ENCODE assay signal across 9 cellular contexts in genomic region chr15:84725001-84725491, GRCh38. TPM values are rescaled to one million over a fixed set of nuclear protein-coding genes. Genes with fewer than 3 reads are reported as not detected.
A peak's percentile ranks its signal among the peaks of the same experiment; 100 is the strongest.
DNase-seq lines count a peak whose midpoint lies in the region; ATAC-seq and TF ChIP-seq lines count a peak whose summit lies in the region.
"Had no signal": no experiment of that assay in that cellular context is flagged by ENCODE, and none has a peak within 500 bp of the region (broad histone marks: within the 10 kb centered on the region; RNA-seq: fewer than 3 reads in every experiment).

No MANE protein-coding gene starts in this region.

- H3K4me2 ChIP-seq in mammary epithelial cell (ENCODE audit: insufficient read depth, low read depth, low read length) = peak overlapping the region; percentile 44
- H3K4me2 ChIP-seq in OCI-LY7 (ENCODE audit: low read length) = peak overlapping the region; percentile 65

- H3K27me3 ChIP-seq in mammary epithelial cell (ENCODE audit: insufficient read depth, low read length) = no peaks in the 10 kb centered on the region
- H3K27me3 ChIP-seq in breast epithelium = no peaks in the 10 kb centered on the region
- H3K27me3 ChIP-seq in psoas muscle (ENCODE audit: insufficient read depth in 3 of 3, low read length in 2 of 3) = no peaks in the 10 kb centered on the region

- H3K27ac ChIP-seq in mammary epithelial cell (ENCODE audit: insufficient read depth, low read depth, low read length) (peak overlapping the region; percentile 11), breast epithelium (peak overlapping the region in 1 of 2 donors; percentile 52), OCI-LY7 (ENCODE audit: low read depth, low read length, poor library complexity, severe bottlenecking) (peak overlapping the region; percentile 85), psoas muscle (peak overlapping the region; percentile 8)
- H3K27ac ChIP-seq: VCaP had no signal

- peaks cover 14% of the 10 kb centered on the region for H3K4me1 Mint-ChIP-seq in endothelial cell (ENCODE audit: unreplicated experiment)

- no peak for TF ChIP-seq POLR2A in breast epithelium (IDR thresholded peaks at IDR 0.05)

- H3K4me3 ChIP-seq in mammary epithelial cell (replicated peaks in 1 of 3; ENCODE audit: insufficient read depth in 1 of 3, low read depth in 2 of 3, low read length in 3 of 3) (no peak overlapping the region), breast epithelium (no peak overlapping the region), OCI-LY7 (ENCODE audit: low read depth, low read length, poor library complexity, severe bottlenecking) (peak overlapping the region; percentile 8), psoas muscle (no peak overlapping the region)

- dilution Hi-C loops in mammary epithelial cell (cut with HindIII; ENCODE audit: low sequenced_read_pairs) = no loop called here

- peak overlapping the region; percentile 62 for H3K27ac Mint-ChIP-seq in endothelial cell (ENCODE audit: unreplicated experiment)

- H3K36me3 ChIP-seq in mammary epithelial cell (ENCODE audit: insufficient read depth, low read length) (no peaks in the 10 kb centered on the region), breast epithelium (no peaks in the 10 kb centered on the region), OCI-LY7 (ENCODE audit: insufficient read depth, low read length) (no peaks in the 10 kb centered on the region), psoas muscle (ENCODE audit: insufficient read depth in 1 of 2, low read depth in 1 of 2) (no peaks in the 10 kb centered on the region)

- POLR2A ChIA-PET in OCI-LY7 (lab: Charles Lee) = interaction anchor here (0.6 to 4.2 kb wide), 7 partner anchors 8 to 263 kb away, joined by 3 to 26 read pairs (median 4); partner anchors contain the start of gene SEC11A

- CTCF ChIA-PET in mammary epithelial cell (lab: Charles Lee; ENCODE audit: low non-redundant PET) (no interaction called here), OCI-LY7 (lab: Charles Lee; ENCODE audit: unreplicated experiment) (interaction anchor here (0.6 to 1.0 kb wide), 2 partner anchors 9 to 10 kb away, joined by 3 to 5 read pairs; partner anchors contain the start of gene SEC11A)

- H3K4me3 Mint-ChIP-seq in endothelial cell (ENCODE audit: unreplicated experiment) = peak overlapping the region; percentile 68

- in situ Hi-C loops in mammary epithelial cell (cut with MboI; ENCODE audit: low sequenced_read_pairs in 2 of 2) = no loop called here

- H3K79me2 ChIP-seq in mammary epithelial cell (ENCODE audit: insufficient read depth, low read length) = no peaks in the 10 kb centered on the region
- H3K79me2 ChIP-seq in OCI-LY7 (ENCODE audit: insufficient read depth, low read depth, low read length) = no peaks in the 10 kb centered on the region

- H2AFZ ChIP-seq in mammary epithelial cell (ENCODE audit: low read depth, low read length) (peak overlapping the region; percentile 93), OCI-LY7 (ENCODE audit: low read length) (peak overlapping the region; percentile 47; the same call in 1 of the 2 replicates)

- DNase-seq in mammary epithelial cell = peak; percentile 41
- no peak for DNase-seq in breast epithelium (ENCODE audit: low spot score in 2 of 2)
- DNase-seq in OCI-LY7 (ENCODE audit: low spot score) = peak; percentile 80
- no peak for DNase-seq in endothelial cell (ENCODE audit: low spot score)
- no peak for DNase-seq in psoas muscle
- no peak for DNase-seq in glomerular visceral epithelial cell (ENCODE audit: extremely low spot score)
- no peak for DNase-seq in DMS153 treated with DMSO at 0.1 percent for 48 hours (lab: John Stamatoyannopoulos, UW; ENCODE audit: unreplicated experiment)

- H4K20me1 ChIP-seq in mammary epithelial cell (ENCODE audit: insufficient read depth, low read length) (no peaks in the 10 kb centered on the region), OCI-LY7 (ENCODE audit: insufficient read depth, low read length) (no peaks in the 10 kb centered on the region)

- H3K9me3 ChIP-seq in mammary epithelial cell (replicated peaks; ENCODE audit: insufficient read depth, low read length) (no peaks in the 10 kb centered on the region), breast epithelium (no peaks in the 10 kb centered on the region), OCI-LY7 (ENCODE audit: low read length) (no peaks in the 10 kb centered on the region), psoas muscle (no peaks in the 10 kb centered on the region)

- no peaks in the 10 kb centered on the region for H3K9me3 Mint-ChIP-seq in endothelial cell (ENCODE audit: unreplicated experiment)

- BruUV-seq in mammary epithelial cell (replicated peaks; lab: Mats Ljungman, UMichigan) = no TSS peak
- no TSS peak for BruUV-seq in OCI-LY7 (replicated peaks; lab: Mats Ljungman, UMichigan)

- no peaks in the 10 kb centered on the region for H3K9me2 ChIP-seq in OCI-LY7 (ENCODE audit: insufficient read depth, low read length)

- WGBS in mammary epithelial cell (ENCODE audit: low coverage, missing lambda C conversion rate) = 0% methylated on average over 1 of the region's 1 CpG
- WGBS in psoas muscle, 3 donors = 37 to 48% (median 42%) methylated on average over 1 of the region's 1 CpG

- H3K9ac ChIP-seq in mammary epithelial cell (ENCODE audit: insufficient read depth, low read length) = no peak overlapping the region

- intact Hi-C loops in mammary epithelial cell (cut with micrococcal nuclease) = no loop called here
- intact Hi-C loops in breast epithelium (cut with DNase I; ENCODE audit: low total_unique reads) = no loop called here
- intact Hi-C loops in OCI-LY7 (cut with micrococcal nuclease; ENCODE audit: unreplicated experiment) = loop anchor here (1.0 kb wide), 1 partner anchor 10 kb away; no protein-coding TSS in a partner anchor
- intact Hi-C loops in psoas muscle (cut with DNase I) = no loop called here

- no peaks in the 10 kb centered on the region for H3K27me3 Mint-ChIP-seq in endothelial cell (ENCODE audit: unreplicated experiment)

- no peaks in the 10 kb centered on the region for H3K36me3 Mint-ChIP-seq in endothelial cell (ENCODE audit: low read depth, unreplicated experiment)

- peak in 2 of 4 donors; percentile 48 to 60 for ATAC-seq in psoas muscle
- ATAC-seq in HG02970 (IDR thresholded peaks at IDR 0.05; ENCODE audit: low FRiP score, unreplicated experiment) = no peak

- TF ChIP-seq CTCF in mammary epithelial cell (conservative IDR thresholded peaks at IDR 0.05 in 1 of 2, IDR thresholded peaks at IDR 0.05 in 1 of 2; ENCODE audit: extremely low read depth in 1 of 2, insufficient read depth in 1 of 2, low read depth in 1 of 2, low read length in 2 of 2) = no peak
- TF ChIP-seq CTCF in breast epithelium (IDR thresholded peaks at IDR 0.05) = no peak
- no peak for TF ChIP-seq CTCF in OCI-LY7 (conservative IDR thresholded peaks at IDR 0.05; ENCODE audit: low read length)
- no peak for TF ChIP-seq CTCF in endothelial cell (IDR thresholded peaks at IDR 0.05; ENCODE audit: unreplicated experiment)
- TF ChIP-seq CTCF in psoas muscle (IDR thresholded peaks at IDR 0.05) = no peak

- peaks cover 15% of the 10 kb centered on the region for H3K4me1 ChIP-seq in mammary epithelial cell (ENCODE audit: insufficient read depth, low read length)
- no peaks in the 10 kb centered on the region for H3K4me1 ChIP-seq in breast epithelium
- peaks cover 58% of the 10 kb centered on the region for H3K4me1 ChIP-seq in OCI-LY7 (ENCODE audit: insufficient read depth, low read length, poor library complexity, severe bottlenecking)
- H3K4me1 ChIP-seq in psoas muscle = no peaks in the 10 kb centered on the region

RNA-seq across cellular contexts. Expression of gene SEC11A, which starts 9.1 kb away (rescaled TPM):
- total RNA-seq in mammary epithelial cell (100 to 1,000 TPM; 130 to 146 TPM), breast epithelium (100 to 1,000 TPM; 121 to 188 (median 122) TPM), OCI-LY7 (2022) (87.6 and 93.6 TPM in 2 replicates), endothelial cell (ENCODE audit: unreplicated experiment) (204 TPM), psoas muscle (100 to 1,000 TPM in 2 of 4 donors, 10 to 100 TPM in 2; 80.7 to 106 (median 95.5) TPM)
- polyA plus RNA-seq in mammary epithelial cell (107 TPM), psoas muscle (100 to 1,000 TPM; 146 to 237 (median 201) TPM)
- polyA minus RNA-seq in mammary epithelial cell = 39.0 TPM
- 41.4 and 47.0 TPM in 2 replicates for total RNA-seq in OCI-LY7 (2014; rRNA removed; shearing (Covaris generic))

RNA-seq across cellular contexts. Expression of gene ZNF592, which starts 23.3 kb away (rescaled TPM):
- 10 to 100 TPM in 1 of 2 donors, 1 to 10 TPM in 1; 9.7 to 19.5 TPM for total RNA-seq in mammary epithelial cell
- polyA plus RNA-seq in mammary epithelial cell = 9.1 TPM
- 20.7 TPM for polyA minus RNA-seq in mammary epithelial cell
- total RNA-seq in breast epithelium = 10 to 100 TPM; 14.1 to 18.4 (median 18.2) TPM
- total RNA-seq in OCI-LY7 (2014; rRNA removed; shearing (Covaris generic)) = 17.1 and 23.0 TPM in 2 replicates
- total RNA-seq in OCI-LY7 (2022) = 41.3 and 42.5 TPM in 2 replicates
- 29.1 TPM for total RNA-seq in endothelial cell (ENCODE audit: unreplicated experiment)
- total RNA-seq in psoas muscle = 10 to 100 TPM; 33.4 to 39.5 (median 35.5) TPM
- 10 to 100 TPM; 13.1 to 43.3 (median 14.4) TPM for polyA plus RNA-seq in psoas muscle

Comparison
In these comparisons a context has a peak if more than half of its experiments do, and no peak if none do; other contexts are left out.
1. DNase-seq: peak in mammary epithelial cell (single experiment) and OCI-LY7 (single experiment); none in breast epithelium (0 of 2), endothelial cell (single experiment), psoas muscle (0 of 2), glomerular visceral epithelial cell (single experiment) and DMS153 treated with DMSO at 0.1 percent for 48 hours (single experiment).